ENCODE assay signal across 8 cellular contexts in genomic region chr12:124273630-124274029, GRCh38. TPM values are rescaled to one million over a fixed set of nuclear protein-coding genes. Genes with fewer than 3 reads are reported as not detected.
DNase-seq lines count a peak whose midpoint lies in the region; ATAC-seq and TF ChIP-seq lines count a peak whose summit lies in the region.

No MANE protein-coding gene starts in this region.

- CTCF ChIA-PET in PC-3 (lab: Charles Lee): no interaction called here

- no peak overlapping the region for H3K4me2 ChIP-seq in PC-3 (ENCODE audit: low read length)

- H3K4me1 ChIP-seq in PC-3 (ENCODE audit: insufficient read depth, low read length) (no peaks in the 10 kb centered on the region), prostate gland (replicated peaks) (no peaks in the 10 kb centered on the region)

- POLR2A ChIA-PET in PC-3 (lab: Charles Lee; ENCODE audit: unreplicated experiment): no interaction called here

- no peaks in the 10 kb centered on the region for H4K20me1 ChIP-seq in PC-3 (ENCODE audit: low read length)

- H3K9ac ChIP-seq in PC-3 (ENCODE audit: low read length): no peak overlapping the region

- DNase-seq in stimulated activated CD4-positive, alpha-beta T cell treated with anti-CD3 and anti-CD28 coated beads, Interleukin-2, amount 100 ng/mL, for 48 hours: peak; percentile 5 to 7
- DNase-seq in stimulated activated CD4-positive, alpha-beta T cell treated with anti-CD3 and anti-CD28 coated beads, Interleukin-4, amount 100 ng/mL, for 1 hour: no peak
- DNase-seq in PC-3 (peak; percentile 53), fibroblast of peridontal ligament (ENCODE audit: extremely low read depth) (peak; percentile 7), prostate gland (ENCODE audit: low spot score) (no peak), T1000 (lab: John Stamatoyannopoulos, UW) (no peak)

- intact Hi-C loops in PC-3 (cut with micrococcal nuclease): no loop called here
- intact Hi-C loops in prostate gland (cut with DNase I): no loop called here

- no peak for TF ChIP-seq POLR2A in prostate gland (IDR thresholded peaks at IDR 0.05)

- H2AFZ ChIP-seq in PC-3 (ENCODE audit: low read length): no peak overlapping the region

- ATAC-seq in HG03175 (IDR thresholded peaks at IDR 0.05; ENCODE audit: unreplicated experiment) (peak; percentile 57), PC-3 (peak; percentile 49; the same call in 1 of the 2 replicates), GM21529 (IDR thresholded peaks at IDR 0.05; ENCODE audit: unreplicated experiment) (no peak)

- no peaks in the 10 kb centered on the region for H3K79me2 ChIP-seq in PC-3 (ENCODE audit: low read length)

- WGBS in prostate gland: 97% methylated on average over 3 of the region's 3 CpGs

- H3K9me3 ChIP-seq in PC-3 (ENCODE audit: low read length) (no peaks in the 10 kb centered on the region), prostate gland (no peaks in the 10 kb centered on the region)

- H3K36me3 ChIP-seq in PC-3 (ENCODE audit: low read depth, low read length) (no peaks in the 10 kb centered on the region), prostate gland (no peaks in the 10 kb centered on the region)

- H3K4me3 ChIP-seq in PC-3 (ENCODE audit: low read length): no peak overlapping the region
- H3K4me3 ChIP-seq in prostate gland: no peak overlapping the region

- H3K27me3 ChIP-seq in PC-3 (ENCODE audit: low read length) (peaks cover 83% of the 10 kb centered on the region), prostate gland (replicated peaks; ENCODE audit: insufficient read depth) (no peaks in the 10 kb centered on the region)

- H3K27ac ChIP-seq in PC-3 (ENCODE audit: low read length) (no peak overlapping the region), prostate gland (no peak overlapping the region)

- no peaks in the 10 kb centered on the region for H3F3A ChIP-seq in PC-3 (ENCODE audit: low read length, unreplicated experiment)

- H3K9me2 ChIP-seq in PC-3 (replicated peaks; ENCODE audit: low read length): no peaks in the 10 kb centered on the region

- TF ChIP-seq CTCF in PC-3 (conservative IDR thresholded peaks at IDR 0.05; ENCODE audit: low read depth, low read length) (peak; percentile 50; the same call in 1 of the 2 replicates), prostate gland (IDR thresholded peaks at IDR 0.05) (peak in 1 of 4 experiments; percentile 14)

- BruUV-seq in PC-3 (replicated peaks; lab: Mats Ljungman, UMichigan): no TSS peak

RNA-seq across cellular contexts. Expression of gene RFLNA, which starts 21.3 kb away (rescaled TPM):
- not detected in 2 replicates for total RNA-seq in PC-3 (2014; rRNA removed)
- 10 to 100 TPM in 1 of 2 donors, 1 to 10 TPM in 1; 5.4 to 13.7 TPM for total RNA-seq in prostate gland

Comparison
In these comparisons a context has a peak if more than half of its experiments do, and no peak if none do; other contexts are left out.
1. DNase-seq: peak in stimulated activated CD4-positive, alpha-beta T cell treated with anti-CD3 and anti-CD28 coated beads, Interleukin-2, amount 100 ng/mL, for 48 hours (2 of 2), PC-3 (single experiment) and fibroblast of peridontal ligament (single experiment); none in stimulated activated CD4-positive, alpha-beta T cell treated with anti-CD3 and anti-CD28 coated beads, Interleukin-4, amount 100 ng/mL, for 1 hour (single experiment), prostate gland (single experiment) and T1000 (single experiment).